Comparison of ENCODE assay signal across 8 cellular contexts in genomic region chr13:45464687-45465453, GRCh38. TPM values are rescaled to one million over a fixed set of nuclear protein-coding genes. Genes with fewer than 3 reads are reported as not detected.
DNase-seq lines count a peak whose midpoint lies in the region; ATAC-seq and TF ChIP-seq lines count a peak whose summit lies in the region.

Gene COG3, plus strand, starts transcription at chr13:45464939. Its CDS starts 98 bp downstream, at chr13:45465037.

- H3K9me3 Mint-ChIP-seq in CD14-positive monocyte, result peaks cover 0 to 8% (median 0%) of the 10 kb centered on the region in 7 donors
- H3K9me3 Mint-ChIP-seq in dendritic cell treated with granulocyte-macrophage colony-stimulating factor and Interleukin-4, amounts not matched to agents 40 ng/mL and 50 ng/mL, for 4 days, result no peaks in the 10 kb centered on the region

- intact Hi-C loops in CD14-positive monocyte (cut with micrococcal nuclease), result loop anchor here (5.0 to 10.0 kb wide), 2 partner anchors 48 to 120 kb away; partner anchors contain the start of genes SLC25A30 (in 2 of the 2) and TPT1 (in 1 of the 2)
- intact Hi-C loops in dendritic cell treated with granulocyte-macrophage colony-stimulating factor and Interleukin-4, amounts not matched to agents 40 ng/mL and 50 ng/mL, for 4 days (cut with micrococcal nuclease), result loop anchor here (1.0 to 10.0 kb wide), 3 partner anchors 47 to 120 kb away; partner anchors contain the start of genes SLC25A30 and TPT1

- ATAC-seq in GM19395 (IDR thresholded peaks at IDR 0.05; ENCODE audit: unreplicated experiment) (peak; percentile 96), HG03565 (IDR thresholded peaks at IDR 0.05; ENCODE audit: unreplicated experiment) (peak; percentile 79), left lobe of liver (peak; percentile 93)

- peaks cover 0 to 2% (median 0%) of the 10 kb centered on the region in 3 donors for H3K27me3 Mint-ChIP-seq in CD14-positive monocyte (ENCODE audit: low read depth in 3 of 3)
- no peaks in the 10 kb centered on the region for H3K27me3 Mint-ChIP-seq in dendritic cell treated with granulocyte-macrophage colony-stimulating factor and Interleukin-4, amounts not matched to agents 40 ng/mL and 50 ng/mL, for 4 days

- H3K36me3 Mint-ChIP-seq in CD14-positive monocyte, result peaks cover 9 to 11% of the 10 kb centered on the region in 2 donors
- H3K36me3 Mint-ChIP-seq in dendritic cell treated with granulocyte-macrophage colony-stimulating factor and Interleukin-4, amounts not matched to agents 40 ng/mL and 50 ng/mL, for 4 days (ENCODE audit: low read depth), result peaks cover 19% of the 10 kb centered on the region

- peaks cover 39% of the 10 kb centered on the region for H3K4me1 Mint-ChIP-seq in CD14-positive monocyte
- peaks cover 30% of the 10 kb centered on the region for H3K4me1 Mint-ChIP-seq in dendritic cell treated with granulocyte-macrophage colony-stimulating factor and Interleukin-4, amounts not matched to agents 40 ng/mL and 50 ng/mL, for 4 days (ENCODE audit: low read depth)

- peak within 1 kb of the TSS; percentile 94 to 95 for H3K4me3 Mint-ChIP-seq in CD14-positive monocyte
- peak within 1 kb of the TSS; percentile 91 for H3K4me3 Mint-ChIP-seq in dendritic cell treated with granulocyte-macrophage colony-stimulating factor and Interleukin-4, amounts not matched to agents 40 ng/mL and 50 ng/mL, for 4 days

- DNase-seq in CD14-positive monocyte (ENCODE audit: low spot score) (peak; percentile 93), NCI-H774 (lab: John Stamatoyannopoulos, UW) (peak; percentile 89), left lobe of liver (ENCODE audit: low spot score) (peak; percentile 97)
- peak; percentile 92 to 93 for DNase-seq in activated CD4-positive, alpha-beta T cell treated with anti-CD3 and anti-CD28 coated beads, Interleukin-2, amount 50 U/mL, for 4 hours
- peak; percentile 91 for DNase-seq in stimulated activated CD4-positive, alpha-beta T cell treated with anti-CD3 and anti-CD28 coated beads, Interleukin-2, amount 100 ng/mL, for 4 hours (ENCODE audit: low read depth)

- H3K27ac Mint-ChIP-seq in CD14-positive monocyte, result peak within 1 kb of the TSS; percentile 88 to 97 (median 93)
- H3K27ac Mint-ChIP-seq in dendritic cell treated with granulocyte-macrophage colony-stimulating factor and Interleukin-4, amounts not matched to agents 40 ng/mL and 50 ng/mL, for 4 days, result peak within 1 kb of the TSS; percentile 96

- peak; percentile 47 for TF ChIP-seq CTCF in CD14-positive monocyte (IDR thresholded peaks at IDR 0.05)

RNA-seq across cellular contexts. Expression of gene COG3, which starts in this region (rescaled TPM):
- polyA plus RNA-seq in CD14-positive monocyte, result 10 to 100 TPM; 12.3 to 12.9 TPM
- total RNA-seq in left lobe of liver, result 28.3 TPM

Comparison
In these comparisons a context has a peak if more than half of its experiments do, and no peak if none do; other contexts are left out.
1. Peak in every context shown above with its lines: DNase-seq and ATAC-seq.